Comparison of ENCODE assay signal across 24 cellular contexts in genomic region chr22:20175597-20175900, GRCh38. TPM values are rescaled to one million over a fixed set of nuclear protein-coding genes. Genes with fewer than 3 reads are reported as not detected.
DNase-seq lines count a peak whose midpoint lies in the region; ATAC-seq and TF ChIP-seq lines count a peak whose summit lies in the region.
"Had no signal": no experiment of that assay in that cellular context is flagged by ENCODE, and none has a peak within 500 bp of the region (broad histone marks: within the 10 kb centered on the region; RNA-seq: fewer than 3 reads in every experiment).

No MANE protein-coding gene starts in this region.

- CTCF ChIA-PET in BJ (lab: Yijun Ruan, JAX) (interaction anchor here (0.9 to 2.1 kb wide), 5 partner anchors 63 to 111 kb away, joined by 3 to 12 read pairs (median 4); no protein-coding TSS in a partner anchor), HEK293 (lab: Yijun Ruan, JAX) (interaction anchor here (3.1 kb wide), 1 partner anchor 63 kb away, joined by 12 read pairs; no protein-coding TSS in a partner anchor), SK-N-SH (lab: Yijun Ruan, JAX) (interaction anchor here (1.1 to 2.0 kb wide), 4 partner anchors 19 to 110 kb away, joined by 4 to 13 read pairs (median 4); no protein-coding TSS in a partner anchor)

- no peak for TF ChIP-seq POLR2A in prostate gland (IDR thresholded peaks at IDR 0.05)

- H3K4me1 ChIP-seq in HEK293 (ENCODE audit: control insufficient read depth, insufficient read depth, low read length) (peaks cover 2% of the 10 kb centered on the region; the same call in 1 of the 2 replicates), SK-N-SH (ENCODE audit: control insufficient read depth in 1 of 2, insufficient read depth in 2 of 2, low read depth in 1 of 2, low read length in 1 of 2) (peaks cover 0 to 3% of the 10 kb centered on the region in 2 experiments; a peak in 1 of 4 replicates), prostate gland (replicated peaks) (no peaks in the 10 kb centered on the region)
- H3K4me1 ChIP-seq: neural progenitor cell, sigmoid colon, vagina had no signal

- DNase-seq in BJ (ENCODE audit: low read depth) (no peak), SK-N-SH (peak; percentile 63), foreskin fibroblast (peak; percentile 18 to 65), prostate gland (ENCODE audit: low spot score) (no peak)
- DNase-seq in stimulated activated CD4-positive, alpha-beta T cell treated with anti-CD3 and anti-CD28 coated beads, Interleukin-4, amount 100 ng/mL, for 1 hour: no peak
- DNase-seq: activated CD4-positive, alpha-beta T cell treated with anti-CD3 and anti-CD28 coated beads for 48 hours; activated naive CD4-positive, alpha-beta T cell treated with Interleukin-2 at 50 U/mL for 16 hours; activated T-cell treated with anti-CD3 and anti-CD28 coated beads, Interleukin-2, amount 50 U/mL, for 72 hours; amniotic stem cell; DMS153; GF-D8; GOT3; head of caudate nucleus; NCI-H1092 treated with DMSO at 0.1 percent for 48 hours; NCI-H1930; NCI-H446 treated with DMSO at 0.1 percent for 48 hours; posterior cingulate gyrus; sigmoid colon had no signal

- no peak overlapping the region for H3K27ac ChIP-seq in HEK293 (ENCODE audit: extremely low read depth, low read depth, low read length)
- no peak overlapping the region for H3K27ac ChIP-seq in SK-N-SH (ENCODE audit: low read depth in 2 of 2, low read length in 1 of 2)
- no peak overlapping the region for H3K27ac ChIP-seq in prostate gland
- H3K27ac ChIP-seq: cardiac muscle cell, neural progenitor cell, sigmoid colon, vagina had no signal

- POLR2A ChIA-PET in BJ (lab: Charles Lee): no interaction called here
- POLR2A ChIA-PET in HEK293 (lab: Yijun Ruan, JAX): interaction anchor here (0.6 kb wide), 1 partner anchor 113 kb away, joined by 5 read pairs; no protein-coding TSS in a partner anchor
- POLR2A ChIA-PET in SK-N-SH (lab: Yijun Ruan, JAX): no interaction called here

- intact Hi-C loops in prostate gland (cut with DNase I): no loop called here

- H3K79me2 ChIP-seq in SK-N-SH (ENCODE audit: insufficient read depth): no peaks in the 10 kb centered on the region

- H3K9me3 ChIP-seq in HEK293 (ENCODE audit: control insufficient read depth, insufficient read depth, low read depth, low read length): no peaks in the 10 kb centered on the region
- no peaks in the 10 kb centered on the region for H3K9me3 ChIP-seq in SK-N-SH
- H3K9me3 ChIP-seq in prostate gland: no peaks in the 10 kb centered on the region
- H3K9me3 ChIP-seq: sigmoid colon, vagina had no signal

- peak; percentile 36; the same call in 1 of the 2 replicates for TF ChIP-seq CTCF in BJ (IDR thresholded peaks at IDR 0.05; ENCODE audit: insufficient read depth, low read depth, low read length)
- TF ChIP-seq CTCF in HEK293 (tag by site-specific recombination; IDR thresholded peaks at IDR 0.05): no peak
- no peak for TF ChIP-seq CTCF in SK-N-SH (IDR thresholded peaks at IDR 0.05)
- TF ChIP-seq CTCF in foreskin fibroblast (IDR thresholded peaks at IDR 0.05; ENCODE audit: low read depth, low read length): peak; percentile 28
- no peak for TF ChIP-seq CTCF in prostate gland (IDR thresholded peaks at IDR 0.05)

- no peak overlapping the region for H3K4me2 ChIP-seq in SK-N-SH
- H3K4me2 ChIP-seq: neural progenitor cell had no signal

- H3K36me3 ChIP-seq in BJ (ENCODE audit: control insufficient read depth, insufficient read depth, low read length) (no peaks in the 10 kb centered on the region), HEK293 (ENCODE audit: control insufficient read depth in 2 of 2, insufficient read depth in 1 of 2, low read length in 2 of 2) (no peaks in the 10 kb centered on the region), SK-N-SH (replicated peaks in 1 of 2; ENCODE audit: control insufficient read depth in 1 of 2, insufficient read depth in 2 of 2, low read length in 1 of 2) (no peaks in the 10 kb centered on the region), prostate gland (no peaks in the 10 kb centered on the region)
- H3K36me3 ChIP-seq: cardiac muscle cell, neural progenitor cell, sigmoid colon, vagina had no signal

- TF ChIP-seq EP300 in SK-N-SH (IDR thresholded peaks at IDR 0.05; ENCODE audit: borderline replicate concordance in 1 of 2, low read depth in 1 of 2, low read length in 1 of 2): no peak

- no peaks in the 10 kb centered on the region for H3K9me2 ChIP-seq in SK-N-SH

- 72% methylated on average over 5 of the region's 12 CpGs for WGBS in SK-N-SH (ENCODE audit: low lambda C conversion rate)
- 62% methylated on average over 12 of the region's 12 CpGs for WGBS in prostate gland

- no peak overlapping the region for H2AFZ ChIP-seq in SK-N-SH (ENCODE audit: low read depth)
- H2AFZ ChIP-seq: neural progenitor cell had no signal

- H3K27me3 ChIP-seq in BJ (ENCODE audit: control insufficient read depth, insufficient read depth, low read length) (peaks cover 3% of the 10 kb centered on the region), SK-N-SH (ENCODE audit: insufficient read depth) (no peaks in the 10 kb centered on the region; the same call in 1 of the 2 replicates), prostate gland (replicated peaks; ENCODE audit: insufficient read depth) (no peaks in the 10 kb centered on the region)
- H3K27me3 ChIP-seq: cardiac muscle cell, neural progenitor cell, sigmoid colon, vagina had no signal

- no peak for ATAC-seq in HG03354 (IDR thresholded peaks at IDR 0.05; ENCODE audit: poor library complexity, severe bottlenecking, unreplicated experiment)
- ATAC-seq: activated T-cell treated with anti-CD3 and anti-CD28 coated beads, Interleukin-2, amount 50 U/mL, for 72 hours had no signal

- TF ChIP-seq RAD21 in SK-N-SH (IDR thresholded peaks at IDR 0.05; ENCODE audit: low read length): no peak

- H3K9ac ChIP-seq in SK-N-SH: no peak overlapping the region
- H3K9ac ChIP-seq: neural progenitor cell had no signal

- no peaks in the 10 kb centered on the region for H3F3A ChIP-seq in SK-N-SH (replicated peaks; ENCODE audit: insufficient read depth)

- no peaks in the 10 kb centered on the region for H4K20me1 ChIP-seq in SK-N-SH (ENCODE audit: insufficient read depth)

- H3K4me3 ChIP-seq in BJ (ENCODE audit: low read depth, low read length) (no peak overlapping the region), HEK293 (ENCODE audit: low read depth, low read length) (no peak overlapping the region), SK-N-SH (ENCODE audit: low read depth in 2 of 2, low read length in 1 of 2) (no peak overlapping the region), foreskin fibroblast (ENCODE audit: low read depth in 1 of 2, low read length in 2 of 2) (no peak overlapping the region), prostate gland (no peak overlapping the region)
- H3K4me3 ChIP-seq: cardiac muscle cell, neural progenitor cell, sigmoid colon, vagina had no signal

TF ChIP-seq in HEK293, 187 proteins besides CTCF, POLR2A, EP300 and RAD21 (continues in another document):
- TF ChIP-seq ZEB2 (tag by site-specific recombination; IDR thresholded peaks at IDR 0.05): no peak

TF ChIP-seq in SK-N-SH, 30 proteins besides CTCF, POLR2A, EP300 and RAD21:
- no peak for TF ChIP-seq TAF1 (IDR thresholded peaks at IDR 0.05; ENCODE audit: borderline replicate concordance, low read depth, low read length)
- TF ChIP-seq USF2 (IDR thresholded peaks at IDR 0.05; ENCODE audit: borderline replicate concordance, low read depth, low read length): no peak
- no peak for TF ChIP-seq GABPA (IDR thresholded peaks at IDR 0.05; ENCODE audit: low read depth)
- TF ChIP-seq MXI1 (IDR thresholded peaks at IDR 0.05; ENCODE audit: low read depth, low read length): no peak
- no peak for TF ChIP-seq TEAD4 (IDR thresholded peaks at IDR 0.05; ENCODE audit: borderline replicate concordance, insufficient read depth)
- no peak for TF ChIP-seq CHD2 (IDR thresholded peaks at IDR 0.05; ENCODE audit: low read length, partially characterized antibody)
- no peak for TF ChIP-seq ELF1 (IDR thresholded peaks at IDR 0.05)
TF ChIP-seq in SK-N-SH: peak in this region for 0.

RNA-seq across cellular contexts. Expression of gene CCDC188, which starts 24.7 kb away (rescaled TPM):
- 4.9 and 6.5 TPM in 2 replicates for polyA plus RNA-seq in BJ (2011; rRNA removed)
- polyA minus RNA-seq in BJ (2011; rRNA and poly(A)+ RNA removed): 0.98 and 1.6 TPM in 2 replicates
- polyA plus RNA-seq in SK-N-SH (2012; rRNA removed): 21.1 and 24.0 TPM in 2 replicates
- polyA plus RNA-seq in SK-N-SH (2012; cell fraction: cytosol; rRNA removed): 4.4 and 6.7 TPM in 2 replicates
- polyA plus RNA-seq in SK-N-SH (2012; cell fraction: nucleus; rRNA removed): 141 and 175 TPM in 2 replicates
- total RNA-seq in prostate gland: 1 to 10 TPM in 1 of 2 donors, not detected in 1; 1.2 TPM
- total RNA-seq: activated T-cell treated with anti-CD3 and anti-CD28 coated beads, Interleukin-2, amount 50 U/mL, for 72 hours; cardiac muscle cell; SK-MEL-5; vagina had no signal
- polyA plus RNA-seq: cardiac muscle cell had no signal

RNA-seq across cellular contexts. Expression of gene ZDHHC8, which starts 43.9 kb away (rescaled TPM):
- polyA plus RNA-seq in BJ (2011; rRNA removed) (15.1 and 32.2 TPM in 2 replicates), SK-N-SH (2012; rRNA removed) (36.5 and 65.3 TPM in 2 replicates)
- polyA minus RNA-seq in BJ (2011; rRNA and poly(A)+ RNA removed): 13.5 and 17.6 TPM in 2 replicates
- polyA plus RNA-seq in SK-N-SH (2012; cell fraction: cytosol; rRNA removed): 21.9 and 35.0 TPM in 2 replicates
- 436 and 508 TPM in 2 replicates for polyA plus RNA-seq in SK-N-SH (2012; cell fraction: nucleus; rRNA removed)
- 10 to 100 TPM; 14.1 to 36.6 TPM for total RNA-seq in prostate gland

RNA-seq across cellular contexts. Expression of gene TRMT2A, which starts 58.5 kb away (rescaled TPM):
- polyA plus RNA-seq in BJ (2011; rRNA removed) (20.1 and 34.2 TPM in 2 replicates), SK-N-SH (2012; rRNA removed) (54.6 and 73.1 TPM in 2 replicates)
- polyA minus RNA-seq in BJ (2011; rRNA and poly(A)+ RNA removed): 32.0 and 49.5 TPM in 2 replicates
- polyA plus RNA-seq in SK-N-SH (2012; cell fraction: cytosol; rRNA removed): 7.9 and 12.8 TPM in 2 replicates
- 409 and 434 TPM in 2 replicates for polyA plus RNA-seq in SK-N-SH (2012; cell fraction: nucleus; rRNA removed)
- total RNA-seq in prostate gland: 100 to 1,000 TPM in 1 of 2 donors, 10 to 100 TPM in 1; 65.8 to 123 TPM

RNA-seq across cellular contexts. Expression of gene RANBP1, which starts 59.6 kb away (rescaled TPM):
- polyA plus RNA-seq in BJ (2011; rRNA removed) (164 and 166 TPM in 2 replicates), SK-N-SH (2012; rRNA removed) (288 and 502 TPM in 2 replicates)
- 69.5 and 109 TPM in 2 replicates for polyA minus RNA-seq in BJ (2011; rRNA and poly(A)+ RNA removed)
- 421 and 483 TPM in 2 replicates for polyA plus RNA-seq in SK-N-SH (2012; cell fraction: cytosol; rRNA removed)
- polyA plus RNA-seq in SK-N-SH (2012; cell fraction: nucleus; rRNA removed): 259 and 349 TPM in 2 replicates
- total RNA-seq in prostate gland: 100 to 1,000 TPM; 108 to 204 TPM

Comparison
In these comparisons a context has a peak if more than half of its experiments do, and no peak if none do; other contexts are left out.
1. DNase-seq: peak in SK-N-SH (single experiment) and foreskin fibroblast (2 of 2); none in BJ (single experiment), stimulated activated CD4-positive, alpha-beta T cell treated with anti-CD3 and anti-CD28 coated beads, Interleukin-4, amount 100 ng/mL, for 1 hour (single experiment) and prostate gland (single experiment).
2. CTCF ChIP-seq: peak in BJ (single experiment) and foreskin fibroblast (single experiment); none in HEK293 (single experiment), SK-N-SH (single experiment) and prostate gland (0 of 4).